In the genomic region with DNA sequence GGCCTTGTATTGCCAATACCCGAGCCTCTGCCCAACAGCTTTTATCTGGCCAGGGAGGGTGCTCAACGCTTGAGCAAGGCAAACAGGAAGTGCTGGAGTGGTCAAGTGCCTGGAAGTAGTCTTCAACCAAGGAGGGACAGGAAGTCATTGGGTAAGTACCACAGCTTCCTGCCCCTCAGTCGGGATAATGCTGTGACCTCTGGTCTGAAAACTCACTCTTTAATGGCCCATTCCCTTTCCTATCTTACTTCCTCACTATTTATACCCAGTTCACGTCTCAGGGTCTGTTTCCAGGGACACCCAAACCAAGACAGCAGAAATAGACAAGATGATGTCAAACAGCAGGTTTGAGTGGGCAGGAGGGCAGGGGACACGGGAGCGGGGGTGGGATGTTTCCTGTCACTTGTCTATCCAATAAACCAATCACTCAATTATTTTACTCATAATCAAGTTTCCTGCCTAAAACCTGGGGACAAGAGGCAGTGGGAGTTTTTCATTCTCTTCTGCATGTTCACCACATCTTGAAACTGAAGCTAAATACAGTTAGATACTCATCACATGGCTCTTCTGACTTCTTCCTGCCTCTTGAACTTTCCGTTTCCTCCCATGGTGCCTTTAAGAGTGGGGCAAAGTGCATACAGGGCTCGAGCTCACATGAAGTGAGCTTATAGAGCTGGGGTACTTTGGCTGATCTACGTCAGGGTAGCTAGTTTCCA, we compare ENCODE assay signal across 8 cellular contexts.
DNase-seq lines count a peak whose midpoint lies in the region; ATAC-seq and TF ChIP-seq lines count a peak whose summit lies in the region.

No MANE protein-coding gene starts in this region.

- ATAC-seq in GM19455 (IDR thresholded peaks at IDR 0.05; ENCODE audit: unreplicated experiment) = peak; percentile 69

- H3K27me3 ChIP-seq in transverse colon = no peaks in the 10 kb centered on the region
- H3K27me3 ChIP-seq in prostate gland (replicated peaks; ENCODE audit: insufficient read depth) = no peaks in the 10 kb centered on the region
- H3K27me3 ChIP-seq in SJCRH30 = no peaks in the 10 kb centered on the region

- intact Hi-C loops in transverse colon (cut with DNase I; ENCODE audit: low total_unique reads) (no loop called here), prostate gland (cut with DNase I) (no loop called here)

- DNase-seq in AML-193 (lab: John Stamatoyannopoulos, UW) = peak; percentile 94 to 96
- peak; percentile 27 for DNase-seq in HT1080 (ENCODE audit: low read depth)
- peak; percentile 76 to 81 for DNase-seq in activated T-cell treated with anti-CD3 and anti-CD28 coated beads, Interleukin-2, amount 50 U/mL, for 48 hours
- DNase-seq in medulla oblongata (ENCODE audit: extremely low spot score) = peak; percentile 74
- DNase-seq in transverse colon = no peak
- DNase-seq in prostate gland (ENCODE audit: low spot score) = no peak
- no peak for DNase-seq in SJCRH30

- H3K4me3 ChIP-seq in transverse colon (no peak overlapping the region), prostate gland (no peak overlapping the region), SJCRH30 (no peak overlapping the region)

- H3K36me3 ChIP-seq in transverse colon = no peaks in the 10 kb centered on the region
- H3K36me3 ChIP-seq in prostate gland = no peaks in the 10 kb centered on the region
- H3K36me3 ChIP-seq in SJCRH30 = no peaks in the 10 kb centered on the region

- WGBS in transverse colon (ENCODE audit: low coverage in 1 of 2), 2 donors = 55 to 76% methylated on average over 6 to 9 of the region's 9 CpGs
- WGBS in prostate gland = 67% methylated on average over 9 of the region's 9 CpGs

- peaks cover 0 to 11% (median 0%) of the 10 kb centered on the region in 4 donors for H3K4me1 ChIP-seq in transverse colon
- no peaks in the 10 kb centered on the region for H3K4me1 ChIP-seq in prostate gland (replicated peaks)
- H3K4me1 ChIP-seq in SJCRH30 = peaks cover 6% of the 10 kb centered on the region; the same call in 1 of the 2 replicates

- in situ Hi-C loops in transverse colon (cut with MboI; ENCODE audit: low pct_ligation_motif_present in 1 of 4, low pct_unique_long_range_greater_than_20kb in 1 of 4, low sequenced_read_pairs in 3 of 4) = no loop called here

- TF ChIP-seq POLR2A in transverse colon (IDR thresholded peaks at IDR 0.05) (no peak), prostate gland (IDR thresholded peaks at IDR 0.05) (no peak)

- TF ChIP-seq CTCF in transverse colon (IDR thresholded peaks at IDR 0.05) = no peak
- no peak for TF ChIP-seq CTCF in prostate gland (IDR thresholded peaks at IDR 0.05)

- H3K27ac ChIP-seq in transverse colon = peak overlapping the region; percentile 30 to 56 (median 36)
- H3K27ac ChIP-seq in prostate gland = no peak overlapping the region
- no peak overlapping the region for H3K27ac ChIP-seq in SJCRH30

- H3K9me3 ChIP-seq in transverse colon (no peaks in the 10 kb centered on the region), prostate gland (no peaks in the 10 kb centered on the region), SJCRH30 (replicated peaks) (no peaks in the 10 kb centered on the region)

- no peak for TF ChIP-seq EP300 in transverse colon (IDR thresholded peaks at IDR 0.05; ENCODE audit: low read depth)

Comparison
In these comparisons a context has a peak if more than half of its experiments do, and no peak if none do; other contexts are left out.
1. DNase-seq: peak in AML-193 (2 of 2), HT1080 (single experiment), activated T-cell treated with anti-CD3 and anti-CD28 coated beads, Interleukin-2, amount 50 U/mL, for 48 hours (2 of 2) and medulla oblongata (single experiment); none in transverse colon (single experiment), prostate gland (single experiment) and SJCRH30 (0 of 2).
2. H3K27ac ChIP-seq: peak in transverse colon (4 of 4); none in prostate gland (0 of 2) and SJCRH30 (single experiment).